Comparison of ENCODE assay signal across 29 cellular contexts in the genomic region with DNA sequence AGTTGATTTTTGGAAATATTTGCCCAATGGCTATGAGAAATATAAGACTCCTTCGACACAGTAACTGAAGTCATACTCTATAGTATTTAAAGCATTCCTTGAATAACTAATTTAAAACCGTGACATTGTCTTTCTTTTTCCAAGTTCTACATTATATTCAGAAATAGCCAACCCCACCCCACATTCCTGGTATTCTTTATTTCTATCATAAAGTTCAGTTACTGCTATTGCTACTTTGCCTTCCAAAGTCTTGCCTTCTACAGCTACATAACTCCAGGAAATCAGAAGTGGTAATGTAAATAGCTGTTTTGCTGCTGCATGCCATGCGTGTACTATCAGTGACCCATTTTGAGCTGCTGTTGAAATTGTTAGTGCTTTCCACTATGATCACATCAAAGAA.
"Had no signal": no experiment of that assay in that cellular context is flagged by ENCODE, and none has a peak within 500 bp of the region (broad histone marks: within the 10 kb centered on the region; RNA-seq: fewer than 3 reads in every experiment).

No MANE protein-coding gene starts in this region.

- DNase-seq: effector memory CD4-positive, alpha-beta T cell; foreskin keratinocyte; hypothalamus; immature natural killer cell; islet precursor cell; mucosa of descending colon; naive B cell; nephron progenitor cell; nucleus accumbens; ovary; posterior cingulate gyrus; psoas muscle; right cardiac atrium; sigmoid colon; stimulated activated CD4-positive, alpha-beta T cell treated with anti-CD3 and anti-CD28 coated beads, Interleukin-2, amount 100 ng/mL, for 24 hours; stimulated activated CD4-positive, alpha-beta T cell treated with anti-CD3 and anti-CD28 coated beads, Interleukin-4, amount 100 ng/mL, for 24 hours; stimulated activated naive CD8-positive, alpha-beta T cell treated with anti-CD3 and anti-CD28 coated beads, Interleukin-15, Interleukin-2, amounts not matched to agents 100 U/mL and 50 U/mL, for 24 hours; substantia nigra; testis; upper lobe of right lung; uterus had no signal

- H3K36me3 Mint-ChIP-seq: immature natural killer cell; memory B cell; mesothelial cell of epicardium; stimulated activated effector memory CD8-positive, alpha-beta T cell treated with anti-CD3 and anti-CD28 coated beads, Interleukin-12 subunit alpha, Interleukin-12 subunit beta, amount 100 ng/mL, for 72 hours had no signal

- H3K4me3 Mint-ChIP-seq: dendritic cell treated with granulocyte-macrophage colony-stimulating factor and Interleukin-4, amounts not matched to agents 40 ng/mL and 50 ng/mL, for 4 days; memory B cell; mesothelial cell of epicardium; naive B cell; nephron progenitor cell; stimulated activated effector memory CD8-positive, alpha-beta T cell treated with anti-CD3 and anti-CD28 coated beads, Interleukin-12 subunit alpha, Interleukin-12 subunit beta, amount 100 ng/mL, for 72 hours had no signal

- H3K27ac Mint-ChIP-seq: dendritic cell treated with granulocyte-macrophage colony-stimulating factor and Interleukin-4, amounts not matched to agents 40 ng/mL and 50 ng/mL, for 4 days; immature natural killer cell; memory B cell; mesothelial cell of epicardium; nephron progenitor cell; stimulated activated effector memory CD8-positive, alpha-beta T cell treated with anti-CD3 and anti-CD28 coated beads, Interleukin-12 subunit alpha, Interleukin-12 subunit beta, amount 100 ng/mL, for 72 hours had no signal

- H3K9me3 Mint-ChIP-seq: dendritic cell treated with granulocyte-macrophage colony-stimulating factor and Interleukin-4, amounts not matched to agents 40 ng/mL and 50 ng/mL, for 4 days; immature natural killer cell; memory B cell; nephron progenitor cell; stimulated activated effector memory CD8-positive, alpha-beta T cell treated with anti-CD3 and anti-CD28 coated beads, Interleukin-12 subunit alpha, Interleukin-12 subunit beta, amount 100 ng/mL, for 72 hours had no signal

- H3K27me3 Mint-ChIP-seq: memory B cell had no signal

- ATAC-seq: foreskin keratinocyte; left lobe of liver; mucosa of descending colon; psoas muscle; right cardiac atrium; stimulated activated effector memory CD8-positive, alpha-beta T cell treated with anti-CD3 and anti-CD28 coated beads, Interleukin-12 subunit alpha, Interleukin-12 subunit beta, amount 100 ng/mL, for 72 hours; stimulated activated naive CD8-positive, alpha-beta T cell treated with anti-CD3 and anti-CD28 coated beads, Interleukin-15, Interleukin-2, amounts not matched to agents 100 U/mL and 50 U/mL, for 24 hours; upper lobe of right lung had no signal

- H3K4me1 ChIP-seq: testis, tibial nerve, upper lobe of right lung, uterus had no signal

- H3K9me3 ChIP-seq: esophagus muscularis mucosa, mucosa of descending colon, ovary, psoas muscle, sigmoid colon, testis, tibial nerve, upper lobe of right lung, uterus had no signal

- H3K27me3 ChIP-seq: esophagus muscularis mucosa, foreskin keratinocyte, ovary, sigmoid colon, testis, tibial nerve, upper lobe of right lung, uterus had no signal

- H3K4me3 ChIP-seq: esophagus muscularis mucosa, lung, mucosa of descending colon, ovary, psoas muscle, sigmoid colon, testis, tibial nerve, upper lobe of right lung, uterus had no signal

- H3K27ac ChIP-seq: esophagus muscularis mucosa, ovary, psoas muscle, sigmoid colon, testis, tibial nerve, upper lobe of right lung, uterus had no signal

- H3K36me3 ChIP-seq: esophagus muscularis mucosa, ovary, sigmoid colon, tibial nerve, upper lobe of right lung, uterus had no signal
